In the genomic region with DNA sequence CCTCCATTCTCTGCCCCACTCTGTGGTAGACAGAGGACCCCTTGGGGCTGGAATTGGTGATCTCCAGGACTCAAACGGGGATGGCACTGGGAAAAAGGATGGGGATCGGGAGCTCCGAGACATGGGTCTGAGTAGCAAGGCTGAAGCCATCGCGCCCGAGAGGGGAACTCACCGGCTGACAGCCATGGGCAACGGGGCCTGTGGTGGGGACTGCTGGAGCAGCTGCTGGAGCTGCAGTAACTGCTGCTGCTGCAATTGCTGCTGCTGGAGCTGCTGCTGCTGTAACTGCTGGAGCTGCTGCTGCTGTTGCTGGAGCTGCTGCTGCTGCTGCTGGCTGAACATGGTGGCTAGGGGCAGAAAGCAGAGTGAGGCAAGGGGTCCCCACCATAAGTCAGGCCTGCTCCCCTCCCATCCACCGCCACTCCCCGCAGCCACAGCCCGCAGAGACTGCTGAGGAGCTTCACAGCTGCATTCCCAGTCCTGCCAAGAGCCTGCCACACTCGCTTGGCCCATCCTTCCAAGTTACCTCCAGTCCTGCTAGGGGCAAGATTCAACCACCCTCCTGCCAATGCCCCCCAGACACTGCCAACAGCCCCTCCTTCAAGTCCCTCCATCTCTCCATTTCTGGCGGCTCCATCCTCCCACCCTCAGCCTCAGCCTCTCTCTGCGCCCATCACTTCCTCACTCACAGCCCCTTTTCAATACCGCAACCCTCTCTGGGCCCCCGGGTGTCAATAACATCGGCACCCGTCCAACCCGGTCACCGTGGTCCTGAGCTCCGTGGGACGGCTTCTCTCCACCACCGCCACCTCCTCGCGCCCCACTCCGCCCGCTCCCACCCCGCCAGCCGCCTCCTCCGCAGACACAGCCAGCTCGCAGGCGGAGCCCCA, we compare ENCODE assay signal across 6 cellular contexts. TPM values are rescaled to one million over a fixed set of nuclear protein-coding genes. Genes with fewer than 3 reads are reported as not detected.
DNase-seq lines count a peak whose midpoint lies in the region; ATAC-seq and TF ChIP-seq lines count a peak whose summit lies in the region.

No MANE protein-coding gene starts in this region.

- 16 to 19% (median 18%) methylated on average over 26 to 32 of the region's 32 CpGs for WGBS in ovary, 3 donors

- H3K4me3 ChIP-seq in DOHH2 (ENCODE audit: low read length) (peak overlapping the region; percentile 86), colonic mucosa (peak overlapping the region; percentile 72), ovary (peak overlapping the region; percentile 78)

- H3K4me2 ChIP-seq in DOHH2 (ENCODE audit: low read length) = peak overlapping the region; percentile 94

- no peaks in the 10 kb centered on the region for H3K9me3 ChIP-seq in DOHH2 (ENCODE audit: control insufficient read depth, insufficient read depth, low read length)
- H3K9me3 ChIP-seq in colonic mucosa = no peaks in the 10 kb centered on the region
- H3K9me3 ChIP-seq in ovary = no peaks in the 10 kb centered on the region

- no peaks in the 10 kb centered on the region for H3K27me3 ChIP-seq in DOHH2 (ENCODE audit: control insufficient read depth, low read length)
- no peaks in the 10 kb centered on the region for H3K27me3 ChIP-seq in colonic mucosa
- no peaks in the 10 kb centered on the region for H3K27me3 ChIP-seq in ovary

- H3K36me3 ChIP-seq in DOHH2 (ENCODE audit: control insufficient read depth, low read length) (peaks cover 27% of the 10 kb centered on the region), colonic mucosa (no peaks in the 10 kb centered on the region), ovary (no peaks in the 10 kb centered on the region)

- peak overlapping the region; percentile 51 for H3K27ac ChIP-seq in DOHH2 (ENCODE audit: low read depth, low read length)
- H3K27ac ChIP-seq in colonic mucosa = peak overlapping the region; percentile 89
- peak overlapping the region; percentile 68 to 81 for H3K27ac ChIP-seq in ovary

- H3F3A ChIP-seq in DOHH2 (ENCODE audit: control insufficient read depth, insufficient read depth) = peaks cover 3% of the 10 kb centered on the region

- intact Hi-C loops in colonic mucosa (cut with DNase I) = no loop called here
- intact Hi-C loops in ovary (cut with DNase I) = no loop called here

- DNase-seq in colonic mucosa = peak; percentile 41
- DNase-seq in ovary = peak in 3 of 5 donors; percentile 47 to 66 (median 48)
- DNase-seq in NCI-H1436 (lab: John Stamatoyannopoulos, UW) = no peak
- DNase-seq in GM19240 (ENCODE audit: insufficient read length, low spot score) = no peak

- no peaks in the 10 kb centered on the region for H3K9me2 ChIP-seq in DOHH2 (replicated peaks; ENCODE audit: control insufficient read depth, low read length)

- TF ChIP-seq CTCF in DOHH2 (IDR thresholded peaks at IDR 0.05; ENCODE audit: low read depth, low read length, poor library complexity, severe bottlenecking) = no peak
- TF ChIP-seq CTCF in colonic mucosa (IDR thresholded peaks at IDR 0.05) = no peak
- TF ChIP-seq CTCF in ovary (IDR thresholded peaks at IDR 0.05) = no peak

- ATAC-seq in HG03196 (IDR thresholded peaks at IDR 0.05; ENCODE audit: unreplicated experiment) = peak; percentile 14

- peaks cover 17% of the 10 kb centered on the region for H3K79me2 ChIP-seq in DOHH2 (ENCODE audit: control insufficient read depth, low read length)

- H3K9ac ChIP-seq in colonic mucosa (ENCODE audit: low read depth in 2 of 2, low read length in 2 of 2) = peak overlapping the region; percentile 71 to 87

- H3K4me1 ChIP-seq in DOHH2 (ENCODE audit: control insufficient read depth, low read length) (peaks cover 10% of the 10 kb centered on the region), colonic mucosa (peaks cover 9% of the 10 kb centered on the region), ovary (ENCODE audit: insufficient read depth) (peaks cover 6% of the 10 kb centered on the region)

- no peak for TF ChIP-seq EP300 in ovary (IDR thresholded peaks at IDR 0.05)

- TF ChIP-seq POLR2A in ovary (IDR thresholded peaks at IDR 0.05) = no peak

- H4K20me1 ChIP-seq in DOHH2 (ENCODE audit: control insufficient read depth, insufficient read depth, low read depth, low read length) = no peaks in the 10 kb centered on the region

RNA-seq across cellular contexts. Expression of a gene that starts 0.6 kb away (rescaled TPM):
- total RNA-seq in colonic mucosa (10 to 100 TPM; 97.5 to 97.7 TPM), ovary (100 to 1,000 TPM in 5 of 7 donors, 10 to 100 TPM in 2; 53.1 to 185 (median 153) TPM)
- polyA plus RNA-seq in ovary = 10 to 100 TPM; 86.6 to 87.8 TPM

RNA-seq across cellular contexts. Expression of a gene that starts 12.4 kb away (rescaled TPM):
- total RNA-seq in colonic mucosa = 1 to 10 TPM; 2.5 to 6.8 TPM
- total RNA-seq in ovary = 10 to 100 TPM in 1 of 7 donors, 1 to 10 TPM in 6; 1.2 to 10.4 (median 4.6) TPM
- 1 to 10 TPM; 2.0 to 7.6 TPM for polyA plus RNA-seq in ovary

RNA-seq across cellular contexts. Expression of a gene that starts 30.7 kb away (rescaled TPM):
- total RNA-seq in colonic mucosa (10 to 100 TPM; 47.5 to 53.0 TPM), ovary (100 to 1,000 TPM in 1 of 7 donors, 10 to 100 TPM in 6; 17.9 to 210 (median 31.7) TPM)
- 10 to 100 TPM in 1 of 2 donors, 1 to 10 TPM in 1; 2.4 to 59.3 TPM for polyA plus RNA-seq in ovary

RNA-seq across cellular contexts. Expression of a gene that starts 41.5 kb away (rescaled TPM):
- 100 to 1,000 TPM; 162 to 374 TPM for total RNA-seq in colonic mucosa
- 10 to 100 TPM in 2 of 7 donors, 1 to 10 TPM in 3, under 1 TPM in 1, not detected in 1; 0.33 to 19.5 (median 4.3) TPM for total RNA-seq in ovary
- polyA plus RNA-seq in ovary = under 1 TPM in 1 of 2 donors, not detected in 1; 0.46 TPM

Comparison
In these comparisons a context has a peak if more than half of its experiments do, and no peak if none do; other contexts are left out.
1. DNase-seq: peak in colonic mucosa (single experiment) and ovary (3 of 5); none in NCI-H1436 (single experiment) and GM19240 (single experiment).
2. Peak in every context shown above with its lines, with median percentiles within 50 percentile points of each other: H3K27ac ChIP-seq and H3K4me3 ChIP-seq.